8 cellular contexts compared by ENCODE assay signal in genomic region chr12:7107181-7108041, GRCh38. TPM values are rescaled to one million over a fixed set of nuclear protein-coding genes. Genes with fewer than 3 reads are reported as not detected.
DNase-seq lines count a peak whose midpoint lies in the region; ATAC-seq, FAIRE-seq and TF ChIP-seq lines count a peak whose summit lies in the region.

No MANE protein-coding gene starts in this region.

- H3K36me3 ChIP-seq in RWPE2 (ENCODE audit: low read depth) (peaks cover 13% of the 10 kb centered on the region), esophagus (ENCODE audit: control insufficient read depth in 2 of 2, insufficient read depth in 2 of 2, low read length in 1 of 2) (peaks cover 0 to 5% of the 10 kb centered on the region in 2 donors), osteoblast (ENCODE audit: insufficient read depth, low read length) (peaks cover 5% of the 10 kb centered on the region)

- H2AFZ ChIP-seq in osteoblast (ENCODE audit: low read length), result peak overlapping the region; percentile 92

- 64 to 66% methylated on average over 9 of the region's 9 CpGs for WGBS in esophagus, 2 donors

- H3K27me3 ChIP-seq in RWPE2 (ENCODE audit: insufficient read depth, poor library complexity, severe bottlenecking), result no peaks in the 10 kb centered on the region
- no peaks in the 10 kb centered on the region for H3K27me3 ChIP-seq in esophagus (ENCODE audit: control insufficient read depth in 1 of 2, insufficient read depth in 2 of 2, low read length in 2 of 2)
- H3K27me3 ChIP-seq in osteoblast (ENCODE audit: insufficient read depth, low read length), result no peaks in the 10 kb centered on the region

- H3K9me3 ChIP-seq in RWPE2 (ENCODE audit: severe bottlenecking) (no peaks in the 10 kb centered on the region), esophagus (ENCODE audit: control insufficient read depth in 2 of 2, insufficient read depth in 1 of 2, low read depth in 1 of 2, low read length in 1 of 2) (no peaks in the 10 kb centered on the region), osteoblast (ENCODE audit: low read depth, low read length) (no peaks in the 10 kb centered on the region)

- H3K4me3 ChIP-seq in RWPE2 (ENCODE audit: severe bottlenecking) (peak overlapping the region; percentile 46), esophagus (ENCODE audit: low read depth in 1 of 2, low read length in 2 of 2) (peak overlapping the region; percentile 56 to 80), osteoblast (ENCODE audit: insufficient read depth, low read length) (peak overlapping the region; percentile 87)

- H3K27ac ChIP-seq in RWPE2 (ENCODE audit: poor library complexity, severe bottlenecking) (peak overlapping the region; percentile 80), esophagus (ENCODE audit: low read depth in 2 of 2, low read length in 1 of 2) (peak overlapping the region; percentile 87 to 97), osteoblast (ENCODE audit: low read depth, low read length) (peak overlapping the region; percentile 89)

- no peak for TF ChIP-seq CTCF in RWPE2 (IDR thresholded peaks at IDR 0.05; ENCODE audit: poor library complexity, severe bottlenecking)
- TF ChIP-seq CTCF in osteoblast (IDR thresholded peaks at IDR 0.05; ENCODE audit: extremely low read depth, low read depth, low read length), result no peak

- no peak; the same call in 2 of the 3 replicates for ATAC-seq in RWPE2 (ENCODE audit: low read depth)

- peak; percentile 64 for FAIRE-seq in GM19239 (lab: Jason Lieb, UNC)

- DNase-seq in GM19239 (ENCODE audit: insufficient read length, low spot score) (no peak), RWPE2 (ENCODE audit: low spot score) (no peak), osteoblast (ENCODE audit: insufficient read length, low spot score, missing footprints) (no peak), HCEC 1CT (no peak), foreskin melanocyte (no peak), germinal center (ENCODE audit: low spot score) (no peak), globus pallidus (ENCODE audit: low spot score) (no peak)

- H3K4me2 ChIP-seq in osteoblast (ENCODE audit: insufficient read depth, low read length), result peak overlapping the region; percentile 95

- H3K4me1 ChIP-seq in RWPE2 (ENCODE audit: insufficient read depth, poor library complexity, severe bottlenecking) (no peaks in the 10 kb centered on the region), esophagus (ENCODE audit: control insufficient read depth in 2 of 2, insufficient read depth in 2 of 2, low read length in 1 of 2) (peaks cover 0 to 3% of the 10 kb centered on the region in 2 donors), osteoblast (ENCODE audit: insufficient read depth, low read length) (peaks cover 13% of the 10 kb centered on the region)

- H4K20me1 ChIP-seq in osteoblast (ENCODE audit: insufficient read depth, low read length), result peaks cover 13% of the 10 kb centered on the region

- peaks cover 32% of the 10 kb centered on the region for H3K79me2 ChIP-seq in osteoblast (ENCODE audit: insufficient read depth, low read length)

RNA-seq across cellular contexts. Expression of gene C1RL, which starts 1.6 kb away (rescaled TPM):
- polyA plus RNA-seq in esophagus, result 10 to 100 TPM; 14.7 to 18.0 TPM
- 63.7 and 67.5 TPM in 2 replicates for total RNA-seq in osteoblast

RNA-seq across cellular contexts. Expression of gene C1R, which starts 15.2 kb away (rescaled TPM):
- polyA plus RNA-seq in esophagus, result 10 to 100 TPM; 30.8 to 99.4 TPM
- total RNA-seq in osteoblast, result 313 and 330 TPM in 2 replicates

RNA-seq across cellular contexts. Expression of gene RBP5, which starts 21.3 kb away (rescaled TPM):
- 1 to 10 TPM in 1 of 2 donors, under 1 TPM in 1; 0.65 to 2.2 TPM for polyA plus RNA-seq in esophagus
- not detected in 2 replicates for total RNA-seq in osteoblast

RNA-seq across cellular contexts. Expression of gene CLSTN3, which starts 22.8 kb away (rescaled TPM):
- 10 to 100 TPM in 1 of 2 donors, 1 to 10 TPM in 1; 5.3 to 12.0 TPM for polyA plus RNA-seq in esophagus
- 6.2 and 7.6 TPM in 2 replicates for total RNA-seq in osteoblast

RNA-seq across cellular contexts. Expression of gene C1S, which starts 46.9 kb away (rescaled TPM):
- 10 to 100 TPM; 26.6 to 80.5 TPM for polyA plus RNA-seq in esophagus
- total RNA-seq in osteoblast, result 443 and 478 TPM in 2 replicates
